Comparison of ENCODE assay signal across 17 cellular contexts in genomic region chr5:157487358-157487757, GRCh38. TPM values are rescaled to one million over a fixed set of nuclear protein-coding genes. Genes with fewer than 3 reads are reported as not detected.
A peak's percentile ranks its signal among the peaks of the same experiment; 100 is the strongest.
DNase-seq lines count a peak whose midpoint lies in the region; ATAC-seq, FAIRE-seq and TF ChIP-seq lines count a peak whose summit lies in the region.
"Had no signal": no experiment of that assay in that cellular context is flagged by ENCODE, and none has a peak within 500 bp of the region (broad histone marks: within the 10 kb centered on the region; RNA-seq: fewer than 3 reads in every experiment).

No MANE protein-coding gene starts in this region.

- no peak overlapping the region for H3K27ac ChIP-seq in CD8-positive, alpha-beta memory T cell (ENCODE audit: low read depth, low read length)
- H3K27ac ChIP-seq in HepG2 (ENCODE audit: extremely low read length, insufficient read depth, low read length) (no peak overlapping the region), GM23248 (no peak overlapping the region)
- H3K27ac ChIP-seq: ascending aorta, tibial artery had no signal

- peaks cover 0 to 1% of the 10 kb centered on the region in 2 donors for H3K27me3 Mint-ChIP-seq in CD8-positive, alpha-beta memory T cell
- H3K27me3 Mint-ChIP-seq in endothelial cell (ENCODE audit: unreplicated experiment) = peaks cover 3% of the 10 kb centered on the region

- peaks cover 9 to 55% (median 20%) of the 10 kb centered on the region in 3 donors for H3K36me3 Mint-ChIP-seq in CD8-positive, alpha-beta memory T cell
- peaks cover 57% of the 10 kb centered on the region for H3K36me3 Mint-ChIP-seq in endothelial cell (ENCODE audit: low read depth, unreplicated experiment)

- TF ChIP-seq POLR2A in HepG2 (IDR thresholded peaks at IDR 0.05; ENCODE audit: insufficient read depth in 1 of 2, low read depth in 2 of 2, low read length in 2 of 2) = no peak

- ATAC-seq in GM19023 (IDR thresholded peaks at IDR 0.05; ENCODE audit: unreplicated experiment) (peak; percentile 58), HG02973 (IDR thresholded peaks at IDR 0.05; ENCODE audit: unreplicated experiment) (peak; percentile 45), HepG2 (no peak)

- H3K9me2 ChIP-seq in GM23248 (ENCODE audit: insufficient read depth) = no peaks in the 10 kb centered on the region

- no peaks in the 10 kb centered on the region for H3K36me3 ChIP-seq in CD8-positive, alpha-beta memory T cell (ENCODE audit: insufficient read depth, low read length)
- H3K36me3 ChIP-seq in HepG2 (replicated peaks in 1 of 2; ENCODE audit: control insufficient read depth in 1 of 2, insufficient read depth in 2 of 2, low read length in 2 of 2) (no peaks in the 10 kb centered on the region), GM23248 (ENCODE audit: low read depth) (peaks cover 4% of the 10 kb centered on the region; the same call in 1 of the 2 replicates)

- H3K27ac Mint-ChIP-seq in CD8-positive, alpha-beta memory T cell = peak overlapping the region in 6 of 8 donors; percentile 22 to 93 (median 72)
- H3K27ac Mint-ChIP-seq in endothelial cell (ENCODE audit: unreplicated experiment) = no peak overlapping the region
- H3K27ac Mint-ChIP-seq: H9 had no signal

- H3K4me3 Mint-ChIP-seq in CD8-positive, alpha-beta memory T cell = peak overlapping the region in 3 of 7 donors; percentile 10 to 42 (median 41)
- peak overlapping the region; percentile 78 for H3K4me3 Mint-ChIP-seq in endothelial cell (ENCODE audit: unreplicated experiment)
- H3K4me3 Mint-ChIP-seq: H9 had no signal

- 90% methylated on average over 3 of the region's 3 CpGs for WGBS in HepG2 (ENCODE audit: low lambda C conversion rate)
- 88 to 90% methylated on average over 3 of the region's 3 CpGs for WGBS in GM23248 (ENCODE audit: low coverage in 1 of 2, low lambda C conversion rate in 2 of 2, missing lambda C conversion rate in 2 of 2), 2 experiments

- H3K4me1 Mint-ChIP-seq in CD8-positive, alpha-beta memory T cell = peaks cover 17 to 24% (median 18%) of the 10 kb centered on the region in 3 donors
- no peaks in the 10 kb centered on the region for H3K4me1 Mint-ChIP-seq in endothelial cell (ENCODE audit: unreplicated experiment)
- H3K4me1 Mint-ChIP-seq: H9 had no signal

- no peak for DNase-seq in CD8-positive, alpha-beta memory T cell
- DNase-seq in endothelial cell (ENCODE audit: low spot score) (no peak), anterior cingulate cortex (lab: John Stamatoyannopoulos, UW) (no peak), NCI-H2196 treated with DMSO at 0.1 percent for 48 hours (lab: John Stamatoyannopoulos, UW; ENCODE audit: unreplicated experiment) (no peak), HepG2 (ENCODE audit: low spot score) (no peak), GM23248 (no peak)
- DNase-seq: COR-L47, H9, MG63, midbrain, NCI-H69, retina, tibial artery had no signal

- no peaks in the 10 kb centered on the region for H3K9me3 ChIP-seq in CD8-positive, alpha-beta memory T cell (ENCODE audit: low read length)
- H3K9me3 ChIP-seq in HepG2 (ENCODE audit: low read length) = no peaks in the 10 kb centered on the region
- no peaks in the 10 kb centered on the region for H3K9me3 ChIP-seq in GM23248 (ENCODE audit: low read depth)
- H3K9me3 ChIP-seq: ascending aorta, MG63, tibial artery had no signal

- no peak for TF ChIP-seq EP300 in HepG2 (IDR thresholded peaks at IDR 0.05; ENCODE audit: low read depth in 2 of 2, low read length in 2 of 2)
- TF ChIP-seq EP300 in HepG2 (CRISPR knock-in tag; IDR thresholded peaks at IDR 0.05; ENCODE audit: borderline replicate concordance) = no peak

- H3K9me3 Mint-ChIP-seq in CD8-positive, alpha-beta memory T cell = no peaks in the 10 kb centered on the region
- no peaks in the 10 kb centered on the region for H3K9me3 Mint-ChIP-seq in endothelial cell (ENCODE audit: unreplicated experiment)
- H3K9me3 Mint-ChIP-seq: H9 had no signal

- H4K20me1 ChIP-seq in HepG2 (ENCODE audit: insufficient read depth, low read length) = no peaks in the 10 kb centered on the region
- H4K20me1 ChIP-seq in GM23248 (ENCODE audit: insufficient read depth) = no peaks in the 10 kb centered on the region

- no peak overlapping the region for H2AFZ ChIP-seq in HepG2 (ENCODE audit: low read length)
- H2AFZ ChIP-seq in GM23248 = no peak overlapping the region

- H3K4me3 ChIP-seq in CD8-positive, alpha-beta memory T cell (ENCODE audit: low read length) = no peak overlapping the region
- H3K4me3 ChIP-seq in HepG2 (replicated peaks in 1 of 3; ENCODE audit: insufficient read depth in 1 of 3, low read depth in 2 of 3, low read length in 3 of 3) (no peak overlapping the region), GM23248 (no peak overlapping the region)
- H3K4me3 ChIP-seq: ascending aorta, MG63, tibial artery had no signal

- CTCF ChIA-PET in CD8-positive, alpha-beta memory T cell (lab: Charles Lee) = no interaction called here
- CTCF ChIA-PET in HepG2 (lab: Yijun Ruan, JAX; ENCODE audit: low intra/inter-chr PET ratio, low total read pairs) = no interaction called here

- TF ChIP-seq CTCF in endothelial cell (IDR thresholded peaks at IDR 0.05; ENCODE audit: unreplicated experiment) (no peak), HepG2 (CRISPR knock-in tag; IDR thresholded peaks at IDR 0.05) (no peak)

- H3K27me3 ChIP-seq in CD8-positive, alpha-beta memory T cell (ENCODE audit: insufficient read depth, low read length, poor library complexity, severe bottlenecking) = no peaks in the 10 kb centered on the region
- H3K27me3 ChIP-seq in HepG2 (ENCODE audit: control insufficient read depth in 1 of 2, insufficient read depth in 2 of 2, low read length in 2 of 2) (no peaks in the 10 kb centered on the region), GM23248 (replicated peaks; ENCODE audit: insufficient read depth) (no peaks in the 10 kb centered on the region)
- H3K27me3 ChIP-seq: ascending aorta, MG63, tibial artery had no signal

- intact Hi-C loops in HepG2 (cut with micrococcal nuclease; ENCODE audit: unreplicated experiment) = no loop called here

- H3K79me2 ChIP-seq in HepG2 (ENCODE audit: insufficient read depth, low read length) (no peaks in the 10 kb centered on the region), GM23248 (ENCODE audit: insufficient read depth) (no peaks in the 10 kb centered on the region)

- POLR2A ChIA-PET in CD8-positive, alpha-beta memory T cell (lab: Charles Lee) = interaction anchor here (0.6 kb wide), 1 partner anchor 68 kb away, joined by 3 read pairs; no protein-coding TSS in a partner anchor
- POLR2A ChIA-PET in HepG2 (lab: Yijun Ruan, JAX) = no interaction called here

- H3K4me2 ChIP-seq in HepG2 (ENCODE audit: low read depth, low read length) (no peak overlapping the region), GM23248 (ENCODE audit: unreplicated experiment) (no peak overlapping the region)

- TF ChIP-seq RAD21 in HepG2 (CRISPR knock-in tag; IDR thresholded peaks at IDR 0.05) = no peak

- peaks cover 12% of the 10 kb centered on the region; the same call in 1 of the 2 replicates for H3F3A ChIP-seq in GM23248 (ENCODE audit: insufficient read depth)

- H3K4me1 ChIP-seq in CD8-positive, alpha-beta memory T cell (ENCODE audit: insufficient read depth, low read length) = no peaks in the 10 kb centered on the region
- peaks cover 33% of the 10 kb centered on the region for H3K4me1 ChIP-seq in HepG2 (ENCODE audit: insufficient read depth, low read length)
- H3K4me1 ChIP-seq in GM23248 (ENCODE audit: insufficient read depth) = peaks cover 4% of the 10 kb centered on the region; the same call in 1 of the 2 replicates
- H3K4me1 ChIP-seq: ascending aorta, tibial artery had no signal

- H3K9ac ChIP-seq in HepG2 (ENCODE audit: insufficient read depth, low read depth, low read length) = no peak overlapping the region
- no peak overlapping the region for H3K9ac ChIP-seq in GM23248

- in situ Hi-C loops in HepG2 (cut with HindIII; ENCODE audit: extremely low pct_ligation_motif_present, low pct_unique_long_range_greater_than_20kb) = no loop called here
- in situ Hi-C loops in GM23248 (cut with MboI) = loop anchor here (25.0 kb wide), 1 partner anchor 225 kb away; no protein-coding TSS in a partner anchor

- no peak for FAIRE-seq in HepG2 (lab: Jason Lieb, UNC)
- FAIRE-seq: endothelial cell of umbilical vein had no signal

- BruUV-seq in HepG2 (replicated peaks; lab: Mats Ljungman, UMichigan) = no TSS peak

TF ChIP-seq in HepG2, 621 proteins besides CTCF, POLR2A, EP300 and RAD21:
- no peak for TF ChIP-seq TAF1 (CRISPR knock-in tag; IDR thresholded peaks at IDR 0.05)
- TF ChIP-seq ATRX (CRISPR knock-in tag; IDR thresholded peaks at IDR 0.05; ENCODE audit: borderline replicate concordance) = no peak
- no peak for TF ChIP-seq KLF6 (CRISPR knock-in tag; IDR thresholded peaks at IDR 0.05)
- no peak for TF ChIP-seq MAZ (IDR thresholded peaks at IDR 0.05; ENCODE audit: borderline replicate concordance, low read depth, low read length)
- no peak for TF ChIP-seq MAZ (CRISPR knock-in tag; IDR thresholded peaks at IDR 0.05; ENCODE audit: low read depth)
- TF ChIP-seq SNAPC2 (CRISPR knock-in tag; IDR thresholded peaks at IDR 0.05) = no peak
TF ChIP-seq in HepG2: peak in this region for 0.

RNA-seq across cellular contexts. Expression of gene NIPAL4, which starts 27.3 kb away (rescaled TPM):
- 1 to 10 TPM; 1.1 to 1.4 TPM for total RNA-seq in CD8-positive, alpha-beta memory T cell
- polyA plus RNA-seq in CD8-positive, alpha-beta memory T cell = not detected
- total RNA-seq in endothelial cell (ENCODE audit: unreplicated experiment) (not detected), HepG2 (2016; rRNA removed; fragmentation: Illumina TruSeq; extraction: Trizol) (not detected in 2 replicates)
- total RNA-seq in HepG2 (2016; cell fraction: cytosol; rRNA removed; fragmentation: Illumina TruSeq; extraction: Trizol; ENCODE audit: low read depth) = not detected in 2 replicates
- not detected in 2 replicates for total RNA-seq in HepG2 (2016; cell fraction: insoluble cytoplasmic fraction; rRNA removed; fragmentation: Illumina TruSeq; extraction: Trizol)
- not detected in 2 replicates for total RNA-seq in HepG2 (2016; cell fraction: membrane; rRNA removed; fragmentation: Illumina TruSeq; extraction: Trizol)
- not detected in 2 replicates for total RNA-seq in HepG2 (2016; cell fraction: nucleus; rRNA removed; fragmentation: Illumina TruSeq; extraction: Trizol)
- polyA plus RNA-seq in HepG2 (2011; rRNA removed) (not detected in 2 replicates), GM23248 (2016; fragmentation: Nextera tagmentation; extraction: Ambion mirVana) (not detected in 2 replicates)
- polyA plus RNA-seq in HepG2 (2011; cell fraction: cytosol; rRNA removed) = not detected in 2 replicates
- not detected in 2 replicates for polyA plus RNA-seq in HepG2 (2011; cell fraction: nucleus; rRNA removed)
- not detected in 2 replicates for polyA plus RNA-seq in HepG2 (2012)
- polyA plus RNA-seq in HepG2 (2016; cell fraction: cytosol; fragmentation: Illumina TruSeq; extraction: Trizol; ENCODE audit: low read depth) = not detected in 2 replicates
- not detected in 2 replicates for polyA plus RNA-seq in HepG2 (2016; cell fraction: insoluble cytoplasmic fraction; fragmentation: Illumina TruSeq; extraction: Trizol; ENCODE audit: low read depth)
- not detected in 2 replicates for polyA plus RNA-seq in HepG2 (2016; cell fraction: membrane; fragmentation: Illumina TruSeq; extraction: Trizol; ENCODE audit: low read depth)
- not detected in 2 replicates for polyA plus RNA-seq in HepG2 (2016; cell fraction: nucleus; fragmentation: Illumina TruSeq; extraction: Trizol; ENCODE audit: insufficient read depth, low read depth)
- polyA minus RNA-seq in HepG2 (2011; rRNA and poly(A)+ RNA removed; ENCODE audit: low replicate concordance) = not detected in 2 replicates
- polyA minus RNA-seq in HepG2 (2011; cell fraction: cytosol; rRNA and poly(A)+ RNA removed) = not detected in 2 replicates
- polyA minus RNA-seq in HepG2 (2011; cell fraction: nucleus; rRNA and poly(A)+ RNA removed) = not detected in 2 replicates
- not detected in 2 replicates for total RNA-seq in GM23248 (2014; rRNA removed; shearing (Covaris generic))
- total RNA-seq: ascending aorta, endothelial cell of umbilical vein, H9 had no signal
- polyA plus RNA-seq: endothelial cell of umbilical vein had no signal
